In genomic region chr2:31254237-31255203, GRCh38 we compare ENCODE assay signal across 18 cellular contexts. TPM values are rescaled to one million over a fixed set of nuclear protein-coding genes. Genes with fewer than 3 reads are reported as not detected.
DNase-seq lines count a peak whose midpoint lies in the region; ATAC-seq lines count a peak whose summit lies in the region.
"Had no signal": no experiment of that assay in that cellular context is flagged by ENCODE, and none has a peak within 500 bp of the region (broad histone marks: within the 10 kb centered on the region; RNA-seq: fewer than 3 reads in every experiment).

No MANE protein-coding gene starts in this region.

- H3K27ac ChIP-seq in BLaER1 treated with 17β-estradiol and CSF1 and Interleukin-3, amounts not matched to agents 10 nM and 100 nM, result peak overlapping the region in 3 of 11 experiments; percentile 30 to 35 (median 33); a peak in 4 of 22 replicates
- H3K27ac ChIP-seq in mesenchymal stem cell (ENCODE audit: low read length, poor library complexity, severe bottlenecking), result no peak overlapping the region

- H3K4me3 ChIP-seq in BLaER1 treated with 17β-estradiol and CSF1 and Interleukin-3, amounts not matched to agents 10 nM and 100 nM, result no peak overlapping the region
- H3K4me3 ChIP-seq in mesenchymal stem cell (ENCODE audit: insufficient read depth in 1 of 2, low read depth in 1 of 2, low read length in 2 of 2), result no peak overlapping the region
- H3K4me3 ChIP-seq: K562, lower lobe of right lung had no signal

- peak overlapping the region in 3 of 11 experiments; percentile 12 to 29 (median 15); a peak in 1 of 22 replicates for H3K9ac ChIP-seq in BLaER1 treated with 17β-estradiol and CSF1 and Interleukin-3, amounts not matched to agents 10 nM and 100 nM
- H3K9ac ChIP-seq in mesenchymal stem cell (ENCODE audit: low read length), result no peak overlapping the region

- H3K36me3 ChIP-seq in BLaER1 treated with 17β-estradiol and CSF1 and Interleukin-3, amounts not matched to agents 10 nM and 100 nM, result peaks cover 0 to 61% (median 9%) of the 10 kb centered on the region in 11 experiments; a peak in 13 of 22 replicates
- H3K36me3 ChIP-seq in mesenchymal stem cell (ENCODE audit: control insufficient read depth in 1 of 2, insufficient read depth in 2 of 2, low read depth in 1 of 2, low read length in 2 of 2), result peaks cover 32 to 59% of the 10 kb centered on the region in 2 experiments

- no peak for ATAC-seq in GM18867 (IDR thresholded peaks at IDR 0.05; ENCODE audit: unreplicated experiment)
- ATAC-seq: activated CD8-positive, alpha-beta T cell treated with anti-CD3 and anti-CD28 coated beads, Interleukin-2, amount 10 ng/mL, durations not matched to agents 7 days and 5 days; activated T-cell treated with anti-CD3 and anti-CD28 coated beads, Interleukin-2, amount 50 U/mL, for 4 hours; K562 had no signal

- no peak overlapping the region for H2BK15ac ChIP-seq in mesenchymal stem cell (ENCODE audit: low read depth, poor library complexity, severe bottlenecking)

- H2BK120ac ChIP-seq in mesenchymal stem cell (ENCODE audit: low read depth, low read length), result no peak overlapping the region

- H3K9me3 ChIP-seq in BLaER1 treated with 17β-estradiol and CSF1 and Interleukin-3, amounts not matched to agents 10 nM and 100 nM (replicated peaks in 1 of 11), result no peaks in the 10 kb centered on the region
- H3K9me3 ChIP-seq in mesenchymal stem cell (ENCODE audit: control insufficient read depth, low read length), result peaks cover 7% of the 10 kb centered on the region
- H3K9me3 ChIP-seq: lower lobe of right lung had no signal

- H4K8ac ChIP-seq in mesenchymal stem cell (ENCODE audit: low read length), result no peak overlapping the region

- 96% methylated on average over 19 of the region's 19 CpGs for WGBS in mesenchymal stem cell

- H2AK5ac ChIP-seq in mesenchymal stem cell (ENCODE audit: low read length, severe bottlenecking), result peak overlapping the region; percentile 38

- H3K79me1 ChIP-seq in mesenchymal stem cell (replicated peaks; ENCODE audit: low read length, poor library complexity, severe bottlenecking), result peaks cover 31% of the 10 kb centered on the region

- peaks cover 0 to 8% (median 0%) of the 10 kb centered on the region in 11 experiments; a peak in 3 of 22 replicates for H4K20me1 ChIP-seq in BLaER1 treated with 17β-estradiol and CSF1 and Interleukin-3, amounts not matched to agents 10 nM and 100 nM

- H3K4me1 ChIP-seq in BLaER1 treated with 17β-estradiol and CSF1 and Interleukin-3, amounts not matched to agents 10 nM and 100 nM, result peaks cover 17 to 79% (median 72%) of the 10 kb centered on the region in 10 experiments; a peak in 19 of 20 replicates
- peaks cover 31% of the 10 kb centered on the region for H3K4me1 ChIP-seq in mesenchymal stem cell (ENCODE audit: control insufficient read depth, insufficient read depth, low read depth, low read length)
- H3K4me1 ChIP-seq: lower lobe of right lung had no signal

- H3K4me2 ChIP-seq in BLaER1 treated with 17β-estradiol and CSF1 and Interleukin-3, amounts not matched to agents 10 nM and 100 nM, result peak overlapping the region in 9 of 11 experiments; percentile 40 to 81 (median 60); a peak in 16 of 22 replicates
- H3K4me2 ChIP-seq in mesenchymal stem cell (ENCODE audit: low read length, poor library complexity, severe bottlenecking), result no peak overlapping the region

- H2AFZ ChIP-seq in mesenchymal stem cell (ENCODE audit: low read depth, low read length), result no peak overlapping the region

- H3K14ac ChIP-seq in mesenchymal stem cell (ENCODE audit: low read length in 2 of 2), result no peak overlapping the region

- no peak overlapping the region for H4K91ac ChIP-seq in mesenchymal stem cell (ENCODE audit: low read length)

- peak overlapping the region in 1 of 2 experiments; percentile 0 for H3K4ac ChIP-seq in mesenchymal stem cell (ENCODE audit: low read depth in 1 of 2, low read length in 2 of 2)

- H3K27me3 ChIP-seq in BLaER1 treated with 17β-estradiol and CSF1 and Interleukin-3, amounts not matched to agents 10 nM and 100 nM, result no peaks in the 10 kb centered on the region
- no peaks in the 10 kb centered on the region for H3K27me3 ChIP-seq in mesenchymal stem cell (ENCODE audit: control insufficient read depth in 1 of 2, insufficient read depth in 1 of 2, low read length in 2 of 2)

- H3K18ac ChIP-seq in mesenchymal stem cell (ENCODE audit: low read depth in 1 of 2, low read length in 2 of 2), result no peak overlapping the region

- H2BK12ac ChIP-seq in mesenchymal stem cell (ENCODE audit: low read length in 2 of 2), result no peak overlapping the region

- DNase-seq in NCI-H82 treated with DMSO at 0.1 percent for 48 hours (lab: John Stamatoyannopoulos, UW; ENCODE audit: unreplicated experiment) (peak; percentile 3), cerebellar cortex (ENCODE audit: low spot score) (peak; percentile 23), mesenchymal stem cell (no peak), superior temporal gyrus (ENCODE audit: extremely low spot score) (no peak), UCSD-AML1 (lab: John Stamatoyannopoulos, UW; ENCODE audit: unreplicated experiment) (no peak)
- DNase-seq in stimulated activated CD4-positive, alpha-beta T cell treated with anti-CD3 and anti-CD28 coated beads, Interleukin-12 subunit alpha, Interleukin-12 subunit beta, amount 100 ng/mL, for 4 hours, result no peak
- DNase-seq: activated CD4-positive, CD25-positive, alpha-beta regulatory T cell treated with anti-CD3 and anti-CD28 coated beads, Interleukin-2, amount 50 U/mL, for 72 hours; activated CD8-positive, alpha-beta T cell treated with anti-CD3 and anti-CD28 coated beads, Interleukin-2, amount 10 ng/mL, durations not matched to agents 7 days and 5 days; activated naive CD4-positive, alpha-beta T cell treated with anti-CD3 and anti-CD28 coated beads, Interleukin-2, amount 50 U/mL, for 16 hours; activated T-cell treated with anti-CD3 and anti-CD28 coated beads, Interleukin-2, amount 50 U/mL, for 4 hours; central memory CD4-positive, alpha-beta T cell; lower lobe of right lung; nucleus accumbens; T1000 had no signal

- no peak overlapping the region for H3K23ac ChIP-seq in mesenchymal stem cell (ENCODE audit: low read length in 2 of 2)

- H2BK5ac ChIP-seq in mesenchymal stem cell (ENCODE audit: low read depth, low read length, poor library complexity, severe bottlenecking), result no peak overlapping the region

RNA-seq across cellular contexts. Expression of gene EHD3, which starts 20.6 kb away (rescaled TPM):
- polyA plus RNA-seq in mesenchymal stem cell (2013, experiment 1 of 2), result 63.7 TPM
- 62.4 TPM for polyA plus RNA-seq in mesenchymal stem cell (2013, experiment 2 of 2)

RNA-seq across cellular contexts. Expression of gene CAPN14, which starts 37.2 kb away (rescaled TPM):
- 0.07 TPM for polyA plus RNA-seq in mesenchymal stem cell (2013, experiment 1 of 2)
- polyA plus RNA-seq in mesenchymal stem cell (2013, experiment 2 of 2), result 0.04 TPM
- polyA plus RNA-seq: CD14-positive monocyte, K562 had no signal

Comparison
In these comparisons a context has a peak if more than half of its experiments do, and no peak if none do; other contexts are left out.
1. DNase-seq: peak in NCI-H82 treated with DMSO at 0.1 percent for 48 hours (single experiment) and cerebellar cortex (single experiment); none in mesenchymal stem cell (single experiment), superior temporal gyrus (single experiment), UCSD-AML1 (single experiment) and stimulated activated CD4-positive, alpha-beta T cell treated with anti-CD3 and anti-CD28 coated beads, Interleukin-12 subunit alpha, Interleukin-12 subunit beta, amount 100 ng/mL, for 4 hours (single experiment).